8 cellular contexts compared by ENCODE assay signal in genomic region chrX:129115104-129115503, GRCh38.
DNase-seq lines count a peak whose midpoint lies in the region; ATAC-seq and TF ChIP-seq lines count a peak whose summit lies in the region.

No MANE protein-coding gene starts in this region.

- in situ Hi-C loops in KBM-7 (cut with MboI; ENCODE audit: low pct_unique_long_range_greater_than_20kb, low sequenced_read_pairs) = no loop called here

- WGBS in suprapubic skin = 50% methylated on average over 1 of the region's 1 CpG

- H3K4me3 ChIP-seq in suprapubic skin = no peak overlapping the region

- no peaks in the 10 kb centered on the region for H3K9me3 ChIP-seq in suprapubic skin

- TF ChIP-seq POLR2A in suprapubic skin (IDR thresholded peaks at IDR 0.05) = no peak

- DNase-seq in NCI-H1417 (lab: John Stamatoyannopoulos, UW) (peak; percentile 21 to 63 (median 44)), NCI-H1417 treated with DMSO at 0.1 percent for 48 hours (lab: John Stamatoyannopoulos, UW) (no peak), KBM-7 (peak; percentile 56), medulla oblongata (ENCODE audit: extremely low spot score) (peak; percentile 4), suprapubic skin (ENCODE audit: low spot score in 2 of 2) (no peak), NOMO-1 treated with DMSO at 0.1 percent for 48 hours (lab: John Stamatoyannopoulos, UW; ENCODE audit: unreplicated experiment) (no peak)

- no peak for TF ChIP-seq EP300 in suprapubic skin (IDR thresholded peaks at IDR 0.05)

- no peaks in the 10 kb centered on the region for H3K27me3 ChIP-seq in suprapubic skin

- TF ChIP-seq CTCF in VCaP (conservative IDR thresholded peaks at IDR 0.05) (peak; percentile 44), suprapubic skin (IDR thresholded peaks at IDR 0.05) (no peak)

- peak; percentile 84 for ATAC-seq in GM21367 (IDR thresholded peaks at IDR 0.05; ENCODE audit: unreplicated experiment)

- no peaks in the 10 kb centered on the region for H3K36me3 ChIP-seq in suprapubic skin

- no peak overlapping the region for H3K27ac ChIP-seq in VCaP
- no peak overlapping the region for H3K27ac ChIP-seq in suprapubic skin

- no peaks in the 10 kb centered on the region for H3K4me1 ChIP-seq in suprapubic skin

Comparison
In these comparisons a context has a peak if more than half of its experiments do, and no peak if none do; other contexts are left out.
1. DNase-seq: peak in NCI-H1417 (3 of 3), KBM-7 (single experiment) and medulla oblongata (single experiment); none in NCI-H1417 treated with DMSO at 0.1 percent for 48 hours (single experiment), suprapubic skin (0 of 2) and NOMO-1 treated with DMSO at 0.1 percent for 48 hours (single experiment).